8 cellular contexts compared by ENCODE assay signal in the genomic region with DNA sequence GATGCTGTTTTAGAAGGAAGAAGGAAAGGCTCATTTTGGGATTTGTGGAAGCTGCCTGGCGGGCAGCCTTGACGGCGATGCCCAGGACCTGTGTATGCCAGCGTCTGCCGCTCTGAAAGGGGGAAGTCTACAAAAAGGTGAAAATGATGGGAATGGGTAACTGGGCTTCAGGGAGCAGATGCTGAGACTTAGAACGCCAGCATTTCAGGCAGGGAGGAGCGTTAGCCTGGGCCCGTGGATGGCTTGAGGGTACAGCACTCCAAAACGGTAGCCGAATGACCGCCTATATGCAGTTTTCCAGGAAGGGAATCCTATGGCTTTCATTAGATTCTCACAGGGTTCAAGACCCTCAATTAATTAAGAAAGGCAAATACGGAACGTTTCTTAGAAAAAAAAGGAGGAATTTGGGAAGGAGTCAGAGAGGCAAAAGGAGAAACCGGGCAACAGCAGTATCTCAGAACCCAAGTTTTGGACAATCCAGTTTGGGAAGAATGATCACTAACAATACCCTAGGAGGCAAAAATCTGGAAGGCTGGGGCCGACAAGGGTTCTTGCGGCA. TPM values are rescaled to one million over a fixed set of nuclear protein-coding genes. Genes with fewer than 3 reads are reported as not detected.
A peak's percentile ranks its signal among the peaks of the same experiment; 100 is the strongest.
DNase-seq lines count a peak whose midpoint lies in the region; ATAC-seq and TF ChIP-seq lines count a peak whose summit lies in the region.

No MANE protein-coding gene starts in this region.

- peak overlapping the region; percentile 89 for H3K4me3 ChIP-seq in neural cell (ENCODE audit: low read length)

- peaks cover 17% of the 10 kb centered on the region for H3K36me3 Mint-ChIP-seq in activated CD4-positive, alpha-beta T cell treated with anti-CD3 and anti-CD28 coated beads, Interleukin-2, amount 10 ng/mL, durations not matched to agents 24 days and 14 days (ENCODE audit: low read depth)
- H3K36me3 Mint-ChIP-seq in T-helper 17 cell (ENCODE audit: low read depth) = peaks cover 6% of the 10 kb centered on the region

- H3K79me2 ChIP-seq in neural cell (replicated peaks; ENCODE audit: insufficient read depth, low read length) = peaks cover 4% of the 10 kb centered on the region

- H2AFZ ChIP-seq in neural cell (ENCODE audit: low read depth, low read length) = peak overlapping the region; percentile 88

- H3F3A ChIP-seq in neural cell (ENCODE audit: insufficient read depth, low read length, poor library complexity, severe bottlenecking) = peaks cover 11% of the 10 kb centered on the region

- no peaks in the 10 kb centered on the region for H4K20me1 ChIP-seq in neural cell (ENCODE audit: insufficient read depth)

- H3K4me3 Mint-ChIP-seq in activated CD4-positive, alpha-beta T cell treated with anti-CD3 and anti-CD28 coated beads, Interleukin-2, amount 10 ng/mL, durations not matched to agents 24 days and 14 days = peak overlapping the region; percentile 88
- H3K4me3 Mint-ChIP-seq in T-helper 17 cell = peak overlapping the region; percentile 95

- intact Hi-C loops in activated CD4-positive, alpha-beta T cell treated with anti-CD3 and anti-CD28 coated beads, Interleukin-2, amount 10 ng/mL, durations not matched to agents 24 days and 14 days (cut with micrococcal nuclease) = loop anchor here (5.0 kb wide), 1 partner anchor 910 kb away; the partner anchor contains the start of genes BRIX1 and RAD1

- H3K36me3 ChIP-seq in neural cell (ENCODE audit: insufficient read depth, low read length) = no peaks in the 10 kb centered on the region

- no peaks in the 10 kb centered on the region for H3K9me2 ChIP-seq in neural cell (ENCODE audit: insufficient read depth, low read length)

- peaks cover 27% of the 10 kb centered on the region for H3K4me1 Mint-ChIP-seq in activated CD4-positive, alpha-beta T cell treated with anti-CD3 and anti-CD28 coated beads, Interleukin-2, amount 10 ng/mL, durations not matched to agents 24 days and 14 days
- peaks cover 32% of the 10 kb centered on the region for H3K4me1 Mint-ChIP-seq in T-helper 17 cell

- H3K27me3 Mint-ChIP-seq in activated CD4-positive, alpha-beta T cell treated with anti-CD3 and anti-CD28 coated beads, Interleukin-2, amount 10 ng/mL, durations not matched to agents 24 days and 14 days = peaks cover 2% of the 10 kb centered on the region
- no peaks in the 10 kb centered on the region for H3K27me3 Mint-ChIP-seq in T-helper 17 cell

- H3K4me2 ChIP-seq in neural cell (ENCODE audit: low read length) = peak overlapping the region; percentile 84

- H3K27ac ChIP-seq in neural cell (ENCODE audit: low read length) = peak overlapping the region; percentile 96

- H3K9me3 ChIP-seq in T-helper 17 cell (ENCODE audit: control insufficient read depth, low read length, poor library complexity, severe bottlenecking) (no peaks in the 10 kb centered on the region), neural cell (ENCODE audit: low read length) (no peaks in the 10 kb centered on the region)

- peak overlapping the region; percentile 91 for H3K27ac Mint-ChIP-seq in activated CD4-positive, alpha-beta T cell treated with anti-CD3 and anti-CD28 coated beads, Interleukin-2, amount 10 ng/mL, durations not matched to agents 24 days and 14 days
- peak overlapping the region; percentile 94 for H3K27ac Mint-ChIP-seq in T-helper 17 cell

- no peak for TF ChIP-seq CTCF in neural cell (IDR thresholded peaks at IDR 0.05; ENCODE audit: poor library complexity, severe bottlenecking)

- no peaks in the 10 kb centered on the region for H3K27me3 ChIP-seq in neural cell (ENCODE audit: insufficient read depth, low read depth, low read length)

- TF ChIP-seq EP300 in neural cell (conservative IDR thresholded peaks at IDR 0.05; ENCODE audit: poor library complexity, severe bottlenecking) = no peak

- peak overlapping the region; percentile 84 for H3K9ac ChIP-seq in neural cell (ENCODE audit: low read length)

- peak; percentile 5 for TF ChIP-seq RAD21 in neural cell (conservative IDR thresholded peaks at IDR 0.05)

- no peaks in the 10 kb centered on the region for H3K9me3 Mint-ChIP-seq in activated CD4-positive, alpha-beta T cell treated with anti-CD3 and anti-CD28 coated beads, Interleukin-2, amount 10 ng/mL, durations not matched to agents 24 days and 14 days

- no peak for DNase-seq in activated CD4-positive, alpha-beta T cell treated with anti-CD3 and anti-CD28 coated beads, Interleukin-2, amount 10 ng/mL, durations not matched to agents 24 days and 14 days
- no peak for DNase-seq in activated CD4-positive, alpha-beta T cell treated with anti-CD3 and anti-CD28 coated beads for 4 hours
- no peak for DNase-seq in T-helper 17 cell
- peak; percentile 18 for DNase-seq in fibroblast of peridontal ligament (ENCODE audit: extremely low read depth)
- no peak for DNase-seq in NCI-H1048 (lab: John Stamatoyannopoulos, UW)
- no peak for DNase-seq in AML-193 (lab: John Stamatoyannopoulos, UW)

- ATAC-seq in T-helper 17 cell (no peak), HG02763 (IDR thresholded peaks at IDR 0.05; ENCODE audit: unreplicated experiment) (no peak)

TF ChIP-seq in neural cell, 6 proteins besides CTCF, POLR2A, EP300 and RAD21:
- TF ChIP-seq EZH2 (IDR thresholded peaks at IDR 0.05; ENCODE audit: borderline replicate concordance, insufficient read depth, low read length, poor library complexity, severe bottlenecking) = no peak
- TF ChIP-seq TAF1 (IDR thresholded peaks at IDR 0.05; ENCODE audit: low read depth) = no peak
- no peak for TF ChIP-seq POLR2AphosphoS5 (IDR thresholded peaks at IDR 0.05)
- TF ChIP-seq SMC3 (conservative IDR thresholded peaks at IDR 0.05; ENCODE audit: poor library complexity) = no peak
- TF ChIP-seq MXI1 (conservative IDR thresholded peaks at IDR 0.05; ENCODE audit: poor library complexity, severe bottlenecking) = no peak
- TF ChIP-seq, protein P1, sequence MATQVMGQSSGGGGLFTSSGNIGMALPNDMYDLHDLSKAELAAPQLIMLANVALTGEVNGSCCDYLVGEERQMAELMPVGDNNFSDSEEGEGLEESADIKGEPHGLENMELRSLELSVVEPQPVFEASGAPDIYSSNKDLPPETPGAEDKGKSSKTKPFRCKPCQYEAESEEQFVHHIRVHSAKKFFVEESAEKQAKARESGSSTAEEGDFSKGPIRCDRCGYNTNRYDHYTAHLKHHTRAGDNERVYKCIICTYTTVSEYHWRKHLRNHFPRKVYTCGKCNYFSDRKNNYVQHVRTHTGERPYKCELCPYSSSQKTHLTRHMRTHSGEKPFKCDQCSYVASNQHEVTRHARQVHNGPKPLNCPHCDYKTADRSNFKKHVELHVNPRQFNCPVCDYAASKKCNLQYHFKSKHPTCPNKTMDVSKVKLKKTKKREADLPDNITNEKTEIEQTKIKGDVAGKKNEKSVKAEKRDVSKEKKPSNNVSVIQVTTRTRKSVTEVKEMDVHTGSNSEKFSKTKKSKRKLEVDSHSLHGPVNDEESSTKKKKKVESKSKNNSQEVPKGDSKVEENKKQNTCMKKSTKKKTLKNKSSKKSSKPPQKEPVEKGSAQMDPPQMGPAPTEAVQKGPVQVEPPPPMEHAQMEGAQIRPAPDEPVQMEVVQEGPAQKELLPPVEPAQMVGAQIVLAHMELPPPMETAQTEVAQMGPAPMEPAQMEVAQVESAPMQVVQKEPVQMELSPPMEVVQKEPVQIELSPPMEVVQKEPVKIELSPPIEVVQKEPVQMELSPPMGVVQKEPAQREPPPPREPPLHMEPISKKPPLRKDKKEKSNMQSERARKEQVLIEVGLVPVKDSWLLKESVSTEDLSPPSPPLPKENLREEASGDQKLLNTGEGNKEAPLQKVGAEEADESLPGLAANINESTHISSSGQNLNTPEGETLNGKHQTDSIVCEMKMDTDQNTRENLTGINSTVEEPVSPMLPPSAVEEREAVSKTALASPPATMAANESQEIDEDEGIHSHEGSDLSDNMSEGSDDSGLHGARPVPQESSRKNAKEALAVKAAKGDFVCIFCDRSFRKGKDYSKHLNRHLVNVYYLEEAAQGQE (IDR thresholded peaks at IDR 0.05; ENCODE audit: borderline replicate concordance) = no peak

RNA-seq across cellular contexts. Expression of gene AMACR, which starts 0.7 kb away (rescaled TPM):
- total RNA-seq in activated CD4-positive, alpha-beta T cell treated with anti-CD3 and anti-CD28 coated beads, Interleukin-2, amount 10 ng/mL, durations not matched to agents 24 days and 14 days = 6.4 and 7.7 TPM in 2 replicates
- 1 to 10 TPM; 2.0 to 3.0 TPM for total RNA-seq in T-helper 17 cell
- 19.4 and 28.5 TPM in 2 replicates for polyA plus RNA-seq in neural cell
- 21.9 and 28.5 TPM in 2 replicates for polyA minus RNA-seq in neural cell

RNA-seq across cellular contexts. Expression of gene SLC45A2, which starts 22.7 kb away (rescaled TPM):
- total RNA-seq in activated CD4-positive, alpha-beta T cell treated with anti-CD3 and anti-CD28 coated beads, Interleukin-2, amount 10 ng/mL, durations not matched to agents 24 days and 14 days = not detected in 2 replicates
- total RNA-seq in T-helper 17 cell = not detected
- polyA plus RNA-seq in neural cell = 1.2 and 6.2 TPM in 2 replicates
- 3.7 and 4.4 TPM in 2 replicates for polyA minus RNA-seq in neural cell

RNA-seq across cellular contexts. Expression of gene C1QTNF3, which starts 35.8 kb away (rescaled TPM):
- 2.0 and 2.1 TPM in 2 replicates for total RNA-seq in activated CD4-positive, alpha-beta T cell treated with anti-CD3 and anti-CD28 coated beads, Interleukin-2, amount 10 ng/mL, durations not matched to agents 24 days and 14 days
- 1 to 10 TPM; 4.3 to 8.5 TPM for total RNA-seq in T-helper 17 cell
- 32.0 and 33.1 TPM in 2 replicates for polyA plus RNA-seq in neural cell
- 15.8 and 27.0 TPM in 2 replicates for polyA minus RNA-seq in neural cell
